Comparison of ENCODE assay signal across 12 cellular contexts in genomic region chr22:19988965-19989724, GRCh38.
"Had no signal": no experiment of that assay in that cellular context is flagged by ENCODE, and none has a peak within 500 bp of the region (broad histone marks: within the 10 kb centered on the region; RNA-seq: fewer than 3 reads in every experiment).

No MANE protein-coding gene starts in this region.

- H3K4me3 Mint-ChIP-seq: activated naive CD4-positive, alpha-beta T cell treated with anti-CD3 and anti-CD28 coated beads, Interleukin-2, amount 50 U/mL, for 24 hours; stimulated activated naive CD8-positive, alpha-beta T cell treated with anti-CD3 and anti-CD28 coated beads, Interleukin-15, Interleukin-2, amounts not matched to agents 100 ng/mL and 50 ng/mL, for 24 hours had no signal

- H3K27ac Mint-ChIP-seq: activated naive CD4-positive, alpha-beta T cell treated with anti-CD3 and anti-CD28 coated beads, Interleukin-2, amount 50 U/mL, for 24 hours; mesothelial cell of epicardium; progenitor cell of endocrine pancreas; stimulated activated naive CD8-positive, alpha-beta T cell treated with anti-CD3 and anti-CD28 coated beads, Interleukin-15, Interleukin-2, amounts not matched to agents 100 ng/mL and 50 ng/mL, for 24 hours had no signal

- H3K36me3 ChIP-seq: esophagus squamous epithelium, neutrophil had no signal

- H3K9me3 ChIP-seq: esophagus squamous epithelium, neutrophil had no signal

- DNase-seq: activated CD4-positive, alpha-beta T cell treated with anti-CD3 and anti-CD28 coated beads, Interleukin-2, amount 50 U/mL, for 4 hours; activated CD4-positive, CD25-positive, alpha-beta regulatory T cell treated with anti-CD3 and anti-CD28 coated beads, Interleukin-2, amount 50 U/mL, for 72 hours; activated T-cell treated with anti-CD3 and anti-CD28 coated beads, Interleukin-2, amount 50 U/mL, for 1 hour; esophagus squamous epithelium; foreskin fibroblast; stimulated activated CD4-positive, alpha-beta T cell treated with anti-CD3 and anti-CD28 coated beads, Interleukin-2, amount 100 ng/mL, for 48 hours; stimulated activated CD8-positive, alpha-beta memory T cell treated with anti-CD3 and anti-CD28 coated beads, Interleukin-4, amount 100 ng/mL, for 48 hours had no signal

- H3K36me3 Mint-ChIP-seq: activated naive CD4-positive, alpha-beta T cell treated with anti-CD3 and anti-CD28 coated beads, Interleukin-2, amount 50 U/mL, for 24 hours; mesothelial cell of epicardium had no signal

- H3K27me3 ChIP-seq: esophagus squamous epithelium had no signal

- H3K9me3 Mint-ChIP-seq: activated naive CD4-positive, alpha-beta T cell treated with anti-CD3 and anti-CD28 coated beads, Interleukin-2, amount 50 U/mL, for 24 hours; mesothelial cell of epicardium; stimulated activated naive CD8-positive, alpha-beta T cell treated with anti-CD3 and anti-CD28 coated beads, Interleukin-15, Interleukin-2, amounts not matched to agents 100 ng/mL and 50 ng/mL, for 24 hours had no signal

- H3K4me3 ChIP-seq: esophagus squamous epithelium had no signal

- H3K4me1 Mint-ChIP-seq: activated naive CD4-positive, alpha-beta T cell treated with anti-CD3 and anti-CD28 coated beads, Interleukin-2, amount 50 U/mL, for 24 hours had no signal

- H3K27ac ChIP-seq: esophagus squamous epithelium, neutrophil had no signal

- H3K27me3 Mint-ChIP-seq: activated naive CD4-positive, alpha-beta T cell treated with anti-CD3 and anti-CD28 coated beads, Interleukin-2, amount 50 U/mL, for 24 hours; progenitor cell of endocrine pancreas; stimulated activated naive CD8-positive, alpha-beta T cell treated with anti-CD3 and anti-CD28 coated beads, Interleukin-15, Interleukin-2, amounts not matched to agents 100 ng/mL and 50 ng/mL, for 24 hours had no signal
